ENCODE assay signal across 8 cellular contexts in genomic region chr9:32350682-32351081, GRCh38. TPM values are rescaled to one million over a fixed set of nuclear protein-coding genes. Genes with fewer than 3 reads are reported as not detected.
A peak's percentile ranks its signal among the peaks of the same experiment; 100 is the strongest.
DNase-seq lines count a peak whose midpoint lies in the region; ATAC-seq, FAIRE-seq and TF ChIP-seq lines count a peak whose summit lies in the region.

No MANE protein-coding gene starts in this region.

- no peaks in the 10 kb centered on the region for H4K20me1 ChIP-seq in Loucy (ENCODE audit: insufficient read depth, low read length, poor library complexity, severe bottlenecking)

- no peak for TF ChIP-seq POLR2A in right lobe of liver (IDR thresholded peaks at IDR 0.05)

- DNase-seq in D721Med (ENCODE audit: insufficient read length, low spot score), result no peak
- no peak for DNase-seq in right lobe of liver
- no peak for DNase-seq in small intestine
- no peak for DNase-seq in stimulated activated CD8-positive, alpha-beta memory T cell treated with anti-CD3 and anti-CD28 coated beads, Interleukin-4, amount 100 ng/mL, for 48 hours

- H3K4me1 ChIP-seq in Loucy (ENCODE audit: insufficient read depth, low read length, poor library complexity, severe bottlenecking), result peaks cover 7% of the 10 kb centered on the region
- H3K4me1 ChIP-seq in right lobe of liver, result no peaks in the 10 kb centered on the region
- H3K4me1 ChIP-seq in small intestine (ENCODE audit: control insufficient read depth in 2 of 2, insufficient read depth in 1 of 2, low read depth in 1 of 2, low read length in 1 of 2), result no peaks in the 10 kb centered on the region

- TF ChIP-seq CTCF in D721Med (IDR thresholded peaks at IDR 0.05; ENCODE audit: insufficient read depth, missing control alignments) (peak; percentile 47), Loucy (conservative IDR thresholded peaks at IDR 0.05; ENCODE audit: low read length) (peak; percentile 72), right lobe of liver (IDR thresholded peaks at IDR 0.05) (peak; percentile 36 to 46 (median 44))

- H3K79me2 ChIP-seq in Loucy (ENCODE audit: insufficient read depth, low read length), result no peaks in the 10 kb centered on the region

- FAIRE-seq in D721Med (lab: Jason Lieb, UNC) (peak; percentile 93), TTC549 (lab: Jason Lieb, UNC) (peak; percentile 63), small intestine (lab: Jason Lieb, UNC) (no peak)

- no peaks in the 10 kb centered on the region for H3K9me2 ChIP-seq in Loucy (replicated peaks; ENCODE audit: low read depth, low read length)

- intact Hi-C loops in right lobe of liver (cut with DNase I), result no loop called here

- H3K27me3 ChIP-seq in Loucy (ENCODE audit: insufficient read depth, low read length, poor library complexity, severe bottlenecking) (no peaks in the 10 kb centered on the region), right lobe of liver (no peaks in the 10 kb centered on the region), small intestine (ENCODE audit: control insufficient read depth in 2 of 2, insufficient read depth in 2 of 2, low read length in 2 of 2) (no peaks in the 10 kb centered on the region)

- H3K4me3 ChIP-seq in Loucy (ENCODE audit: low read length, poor library complexity, severe bottlenecking) (peak overlapping the region; percentile 72), right lobe of liver (no peak overlapping the region), small intestine (ENCODE audit: low read depth in 1 of 2, low read length in 2 of 2) (no peak overlapping the region)

- peak in 1 of 4 donors; percentile 37 for ATAC-seq in right lobe of liver
- ATAC-seq in HG02610 (IDR thresholded peaks at IDR 0.05; ENCODE audit: unreplicated experiment), result no peak
- no peak for ATAC-seq in GM21528 (IDR thresholded peaks at IDR 0.05; ENCODE audit: low FRiP score, unreplicated experiment)

- H3K27ac ChIP-seq in right lobe of liver (no peak overlapping the region), small intestine (ENCODE audit: low read depth in 1 of 2, low read length in 1 of 2) (no peak overlapping the region)

- H3K9me3 ChIP-seq in Loucy (ENCODE audit: insufficient read depth, low read depth, low read length), result no peaks in the 10 kb centered on the region
- no peaks in the 10 kb centered on the region for H3K9me3 ChIP-seq in right lobe of liver
- no peaks in the 10 kb centered on the region for H3K9me3 ChIP-seq in small intestine (ENCODE audit: control insufficient read depth, low read depth)

- H3K36me3 ChIP-seq in Loucy (ENCODE audit: insufficient read depth, low read length), result no peaks in the 10 kb centered on the region
- H3K36me3 ChIP-seq in right lobe of liver, result no peaks in the 10 kb centered on the region
- no peaks in the 10 kb centered on the region for H3K36me3 ChIP-seq in small intestine (ENCODE audit: control insufficient read depth in 2 of 2, insufficient read depth in 2 of 2, low read length in 2 of 2)

- peak overlapping the region; percentile 59 for H3K9ac ChIP-seq in Loucy (ENCODE audit: low read depth, low read length, poor library complexity, severe bottlenecking)

- no peaks in the 10 kb centered on the region for H3F3A ChIP-seq in Loucy (ENCODE audit: low read depth)

- H2AFZ ChIP-seq in Loucy (ENCODE audit: low read length), result peak overlapping the region; percentile 85; the same call in 1 of the 2 replicates

- H3K4me2 ChIP-seq in Loucy (ENCODE audit: low read depth, low read length, poor library complexity, severe bottlenecking), result peak overlapping the region; percentile 74

RNA-seq across cellular contexts. Expression of gene ACO1, which starts 33.8 kb away (rescaled TPM):
- 100 to 1,000 TPM in 3 of 6 experiments, 10 to 100 TPM in 3; 75.4 to 108 (median 98.1) TPM for total RNA-seq in right lobe of liver
- 10 to 100 TPM; 27.8 to 40.3 (median 34.8) TPM for polyA plus RNA-seq in small intestine
